ENCODE assay signal across 21 cellular contexts in the genomic region with DNA sequence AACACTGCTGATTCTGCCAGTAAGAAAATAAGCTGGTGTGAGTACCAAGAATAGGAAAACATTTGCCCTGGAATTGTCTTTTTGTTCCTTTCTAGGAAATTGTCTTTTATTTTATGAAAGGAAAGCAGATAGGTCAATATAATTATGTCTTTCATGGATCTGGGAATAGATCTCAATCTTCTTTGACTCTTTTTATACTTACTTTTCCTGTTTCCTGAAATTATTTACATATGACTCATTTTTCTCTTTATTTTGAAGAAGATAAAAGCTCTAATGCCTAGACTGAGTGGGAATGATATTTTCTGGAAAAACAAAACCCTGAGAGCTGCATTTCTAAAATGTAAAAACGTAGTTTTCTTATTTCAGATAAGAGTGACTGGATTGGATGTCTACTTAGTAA.
DNase-seq lines count a peak whose midpoint lies in the region; ATAC-seq and TF ChIP-seq lines count a peak whose summit lies in the region.
"Had no signal": no experiment of that assay in that cellular context is flagged by ENCODE, and none has a peak within 500 bp of the region (broad histone marks: within the 10 kb centered on the region; RNA-seq: fewer than 3 reads in every experiment).

No MANE protein-coding gene starts in this region.

- no peak for TF ChIP-seq POLR2A in IMR-90 (IDR thresholded peaks at IDR 0.05; ENCODE audit: low read depth, low read length)

- no peak overlapping the region for H3K4ac ChIP-seq in IMR-90 (ENCODE audit: low read depth, low read length)

- no peaks in the 10 kb centered on the region for H3K9me3 ChIP-seq in IMR-90 (ENCODE audit: control insufficient read depth, insufficient read depth, low read length)
- H3K9me3 ChIP-seq: A549, BLaER1 had no signal

- H2BK120ac ChIP-seq in IMR-90 (ENCODE audit: low read depth, low read length): no peak overlapping the region

- no peak overlapping the region for H2BK5ac ChIP-seq in IMR-90 (ENCODE audit: low read depth, low read length, poor library complexity, severe bottlenecking)

- H3K27ac Mint-ChIP-seq in chondrocyte (ENCODE audit: unreplicated experiment): peak overlapping the region; percentile 55
- H3K27ac Mint-ChIP-seq: CD8-positive, alpha-beta T cell; IgD-negative memory B cell had no signal

- POLR2A ChIA-PET in IMR-90 (lab: Charles Lee; ENCODE audit: unreplicated experiment): no interaction called here

- DNase-seq in EH (ENCODE audit: low read depth) (peak; percentile 15), IMR-90 (peak; percentile 16), chondrocyte (ENCODE audit: low spot score) (no peak), lung microvascular endothelial cell (ENCODE audit: low read depth in 2 of 2) (peak; percentile 26 to 54), NCI-H345 (lab: John Stamatoyannopoulos, UW) (no peak), GM19240 (ENCODE audit: insufficient read length, low spot score) (no peak), CD1c-positive myeloid dendritic cell (ENCODE audit: extremely low spot score) (no peak), NCI-H2171 treated with DMSO at 0.1 percent for 48 hours (lab: John Stamatoyannopoulos, UW) (no peak)
- DNase-seq: CD8-positive, alpha-beta T cell; H7; Kasumi-1; MM.1S; NCI-H1092; NCI-H1436 treated with DMSO at 0.1 percent for 48 hours; NCI-H510A treated with DMSO at 0.1 percent for 48 hours; NCI-H774; Right ventricle myocardium superior had no signal

- H2AK9ac ChIP-seq in IMR-90 (replicated peaks; ENCODE audit: low read depth, low read length, poor library complexity): no peak overlapping the region

- H3K36me3 ChIP-seq in IMR-90 (ENCODE audit: control insufficient read depth, insufficient read depth, low read length): 0 out of 2 replicates have a peak, but pooled peaks cover 2% of the 10 kb centered on the region

- no peak overlapping the region for H2BK20ac ChIP-seq in IMR-90 (ENCODE audit: low read depth, low read length)

- H4K5ac ChIP-seq in IMR-90 (ENCODE audit: low read depth, low read length): no peak overlapping the region

- peaks cover 3% of the 10 kb centered on the region for H3K9me3 Mint-ChIP-seq in chondrocyte (ENCODE audit: low read depth)
- H3K9me3 Mint-ChIP-seq: CD8-positive, alpha-beta T cell had no signal

- no peaks in the 10 kb centered on the region for H3K9me1 ChIP-seq in IMR-90 (ENCODE audit: insufficient read depth, low read length)

- H3K27me3 ChIP-seq in IMR-90 (ENCODE audit: control insufficient read depth, insufficient read depth, low read length): no peaks in the 10 kb centered on the region
- H3K27me3 ChIP-seq: BLaER1 had no signal

- BruUV-seq in IMR-90 (replicated peaks; lab: Mats Ljungman, UMichigan): no TSS peak

- H3K27me3 Mint-ChIP-seq in chondrocyte (ENCODE audit: low read depth): no peaks in the 10 kb centered on the region
- H3K27me3 Mint-ChIP-seq: IgD-negative memory B cell had no signal

- H3K14ac ChIP-seq in IMR-90 (replicated peaks; ENCODE audit: low read depth, low read length): no peak overlapping the region

- H3K36me3 Mint-ChIP-seq in chondrocyte (ENCODE audit: low read depth): peaks cover 11% of the 10 kb centered on the region

- no CpG with 5 or more reads among the region's 1 CpG for WGBS in IMR-90 (ENCODE audit: extremely low coverage in 2 of 2, insufficient read length in 1 of 2), 2 experiments

- ATAC-seq in IMR-90 (ENCODE audit: low read depth): peak; percentile 32; the same call in 1 of the 2 replicates
- ATAC-seq: A549; CD8-positive, alpha-beta T cell had no signal

- no peak overlapping the region for H3K4me2 ChIP-seq in IMR-90 (ENCODE audit: low read depth, low read length)
- H3K4me2 ChIP-seq: A549, BLaER1 had no signal

- H3K27ac ChIP-seq in IMR-90 (ENCODE audit: insufficient read depth, low read length): no peak overlapping the region
- H3K27ac ChIP-seq: A549, BLaER1, HL-60 had no signal

- no peaks in the 10 kb centered on the region for H3K4me1 ChIP-seq in IMR-90 (ENCODE audit: control insufficient read depth, insufficient read depth, low read length)
- H3K4me1 ChIP-seq: A549, BLaER1 had no signal

- no peak overlapping the region for H2AFZ ChIP-seq in IMR-90 (replicated peaks; ENCODE audit: low read length, poor library complexity)

- H3K79me1 ChIP-seq in IMR-90 (ENCODE audit: low read depth in 1 of 2, low read length in 2 of 2): 0 out of 4 replicates have a peak, but pooled peaks cover 0 to 4% of the 10 kb centered on the region in 2 experiments

- TF ChIP-seq CTCF in IMR-90 (conservative IDR thresholded peaks at IDR 0.05; ENCODE audit: low read depth, low read length): no peak
- no peak for TF ChIP-seq CTCF in chondrocyte (IDR thresholded peaks at IDR 0.05)

- no peak for TF ChIP-seq RAD21 in IMR-90 (IDR thresholded peaks at IDR 0.05; ENCODE audit: low read length)

- intact Hi-C loops in IMR-90 (cut with micrococcal nuclease): no loop called here

- H3K23ac ChIP-seq in IMR-90 (ENCODE audit: low read depth, low read length): no peak overlapping the region

- no peak overlapping the region for H2AK5ac ChIP-seq in IMR-90 (ENCODE audit: low read depth, low read length)

- H2BK15ac ChIP-seq in IMR-90 (ENCODE audit: low read depth, low read length): no peak overlapping the region

- H4K91ac ChIP-seq in IMR-90 (ENCODE audit: insufficient read depth, low read depth, low read length): no peak overlapping the region

- H3K9ac ChIP-seq in IMR-90 (ENCODE audit: low read depth, low read length): no peak overlapping the region
- H3K9ac ChIP-seq: BLaER1 had no signal

- no peak overlapping the region for H3K4me3 ChIP-seq in IMR-90 (ENCODE audit: insufficient read depth, low read depth, low read length)
- H3K4me3 ChIP-seq: A549, BLaER1 had no signal

- no peak overlapping the region for H4K8ac ChIP-seq in IMR-90 (ENCODE audit: low read depth in 2 of 2, low read length in 2 of 2)

- no peak overlapping the region for H3K56ac ChIP-seq in IMR-90 (ENCODE audit: extremely low read depth, insufficient read depth, low read length)

- in situ Hi-C loops in IMR-90 (cut with MboI; ENCODE audit: low sequenced_read_pairs): no loop called here

- CTCF ChIA-PET in IMR-90 (lab: Yijun Ruan, JAX): no interaction called here

- H3K18ac ChIP-seq in IMR-90 (ENCODE audit: low read depth, low read length): no peak overlapping the region

- peaks cover 12% of the 10 kb centered on the region for H3K4me1 Mint-ChIP-seq in chondrocyte (ENCODE audit: low read depth)
- H3K4me1 Mint-ChIP-seq: IgD-negative memory B cell had no signal

- dilution Hi-C loops in IMR-90 (cut with HindIII; ENCODE audit: low sequenced_read_pairs, unreplicated experiment): no loop called here

- H3K4me3 Mint-ChIP-seq in chondrocyte (ENCODE audit: unreplicated experiment): no peak overlapping the region
- H3K4me3 Mint-ChIP-seq: CD8-positive, alpha-beta T cell; IgD-negative memory B cell had no signal

- no peaks in the 10 kb centered on the region for H4K20me1 ChIP-seq in IMR-90 (ENCODE audit: insufficient read depth, low read length)
- H4K20me1 ChIP-seq: BLaER1 had no signal

TF ChIP-seq in IMR-90, 13 proteins besides CTCF, POLR2A, EP300 and RAD21:
- TF ChIP-seq FOS (IDR thresholded peaks at IDR 0.05; ENCODE audit: low read depth, low read length) (no peak), NFE2L2 (IDR thresholded peaks at IDR 0.05; ENCODE audit: low read depth, low read length) (no peak)
- TF ChIP-seq, protein P1, sequence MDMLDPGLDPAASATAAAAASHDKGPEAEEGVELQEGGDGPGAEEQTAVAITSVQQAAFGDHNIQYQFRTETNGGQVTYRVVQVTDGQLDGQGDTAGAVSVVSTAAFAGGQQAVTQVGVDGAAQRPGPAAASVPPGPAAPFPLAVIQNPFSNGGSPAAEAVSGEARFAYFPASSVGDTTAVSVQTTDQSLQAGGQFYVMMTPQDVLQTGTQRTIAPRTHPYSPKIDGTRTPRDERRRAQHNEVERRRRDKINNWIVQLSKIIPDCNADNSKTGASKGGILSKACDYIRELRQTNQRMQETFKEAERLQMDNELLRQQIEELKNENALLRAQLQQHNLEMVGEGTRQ (IDR thresholded peaks at IDR 0.05; ENCODE audit: low read depth, low read length): no peak

Comparison
In these comparisons a context has a peak if more than half of its experiments do, and no peak if none do; other contexts are left out.
1. DNase-seq: peak in EH (single experiment), IMR-90 (single experiment) and lung microvascular endothelial cell (2 of 2); none in chondrocyte (single experiment), NCI-H345 (single experiment), GM19240 (single experiment), CD1c-positive myeloid dendritic cell (single experiment) and NCI-H2171 treated with DMSO at 0.1 percent for 48 hours (single experiment).